ENCODE assay signal across 8 cellular contexts in the genomic region with DNA sequence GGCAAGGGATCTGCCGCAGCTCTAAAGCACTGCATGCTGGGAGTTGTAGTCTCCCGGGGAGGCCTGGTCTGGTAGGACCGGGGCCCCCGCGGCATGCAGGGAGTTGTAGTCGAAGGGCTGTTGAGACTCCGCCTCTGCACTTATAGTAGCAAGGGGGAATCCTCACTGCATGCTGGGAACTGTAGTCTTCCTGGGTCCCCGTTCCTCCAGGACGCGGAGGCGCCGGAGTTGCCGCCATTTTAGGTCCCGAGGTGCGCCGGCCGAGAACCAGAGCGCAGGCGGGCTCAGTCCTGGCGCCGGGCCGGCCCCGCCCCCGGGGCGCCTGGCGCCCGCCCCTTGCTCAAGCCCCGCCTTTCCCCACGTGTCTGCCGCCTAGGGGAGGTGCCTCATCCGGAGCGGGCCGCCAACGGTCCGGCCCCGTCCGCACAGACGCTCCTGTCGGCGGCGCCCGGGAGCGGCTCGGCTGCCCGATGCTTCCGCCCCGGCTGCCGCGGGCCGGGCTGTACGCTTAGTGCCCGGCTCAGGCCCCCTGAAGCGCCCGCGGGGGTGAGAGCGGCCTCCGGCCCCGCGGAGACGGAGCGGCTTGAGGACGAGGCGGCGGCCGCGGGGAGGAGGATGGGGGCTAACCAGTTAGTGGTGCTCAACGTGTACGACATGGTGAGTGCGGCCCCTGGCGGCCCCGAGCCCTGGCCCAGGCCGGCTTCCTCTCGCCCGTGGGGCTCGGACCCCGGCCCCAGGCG. TPM values are rescaled to one million over a fixed set of nuclear protein-coding genes. Genes with fewer than 3 reads are reported as not detected.
A peak's percentile ranks its signal among the peaks of the same experiment; 100 is the strongest.
DNase-seq lines count a peak whose midpoint lies in the region; ATAC-seq and TF ChIP-seq lines count a peak whose summit lies in the region.

A gene (plus strand): TSS at position 428 of the 740 bp plus-strand sequence. CDS start 188 bp downstream, at position 616.

- H3K9me3 ChIP-seq in gastroesophageal sphincter (no peaks in the 10 kb centered on the region), neutrophil (no peaks in the 10 kb centered on the region)

- intact Hi-C loops in activated naive CD4-positive, alpha-beta T cell treated with anti-CD3 and anti-CD28 coated beads for 36 hours (cut with micrococcal nuclease): loop anchor here (1.0 to 10.0 kb wide), 13 partner anchors 50 to 1912 kb away; a partner anchor contains a TSS

- peak within 1 kb of the TSS; percentile 87 to 96 (median 95) for H3K27ac ChIP-seq in gastroesophageal sphincter
- peak within 1 kb of the TSS; percentile 93 for H3K27ac ChIP-seq in neutrophil
- H3K27ac ChIP-seq in substantia nigra (ENCODE audit: low read depth, low read length, poor library complexity, severe bottlenecking): peak within 1 kb of the TSS; percentile 85

- TF ChIP-seq POLR2A in gastroesophageal sphincter (IDR thresholded peaks at IDR 0.05): peak; percentile 97 to 98

- H3K9me3 Mint-ChIP-seq in HFFc6: no peaks in the 10 kb centered on the region
- H3K9me3 Mint-ChIP-seq in activated naive CD4-positive, alpha-beta T cell treated with anti-CD3 and anti-CD28 coated beads for 36 hours: no peaks in the 10 kb centered on the region

- peaks cover 1% of the 10 kb centered on the region for H3K27me3 Mint-ChIP-seq in HFFc6 (ENCODE audit: insufficient read depth)
- no peaks in the 10 kb centered on the region for H3K27me3 Mint-ChIP-seq in activated naive CD4-positive, alpha-beta T cell treated with anti-CD3 and anti-CD28 coated beads for 36 hours (ENCODE audit: low read depth)

- peaks cover 0 to 46% (median 8%) of the 10 kb centered on the region in 3 donors for H3K4me1 ChIP-seq in gastroesophageal sphincter
- peaks cover 26 to 29% of the 10 kb centered on the region in 2 experiments for H3K4me1 ChIP-seq in neutrophil (ENCODE audit: control insufficient read depth in 1 of 2, insufficient read depth in 1 of 2, low read depth in 1 of 2, low read length in 1 of 2)

- ATAC-seq in gastroesophageal sphincter: peak; percentile 98

- peak within 1 kb of the TSS; percentile 49; the same call in 1 of the 2 replicates for H3K27ac Mint-ChIP-seq in HFFc6
- H3K27ac Mint-ChIP-seq in activated naive CD4-positive, alpha-beta T cell treated with anti-CD3 and anti-CD28 coated beads for 36 hours: peak within 1 kb of the TSS; percentile 88

- 0% methylated on average over 2 of the region's 77 CpGs; no CpG with 5 or more reads in 1 of the 2 donors for WGBS in gastroesophageal sphincter (ENCODE audit: low coverage in 1 of 2), 2 donors

- H3K4me1 Mint-ChIP-seq in HFFc6 (ENCODE audit: low read depth): peaks cover 9% of the 10 kb centered on the region
- H3K4me1 Mint-ChIP-seq in activated naive CD4-positive, alpha-beta T cell treated with anti-CD3 and anti-CD28 coated beads for 36 hours (ENCODE audit: low read depth): peaks cover 18% of the 10 kb centered on the region

- DNase-seq in HFFc6 (peak; percentile 99), NAMALWA (ENCODE audit: low spot score) (peak; percentile 99), SK-N-DZ (ENCODE audit: low spot score) (peak; percentile 99), substantia nigra (lab: John Stamatoyannopoulos, UW) (peak; percentile 90 to 100 (median 98))
- peak; percentile 99 for DNase-seq in activated naive CD4-positive, alpha-beta T cell treated with anti-CD3 and anti-CD28 coated beads for 36 hours

- H3K4me3 ChIP-seq in GM08714 (ENCODE audit: low read length): peak within 1 kb of the TSS; percentile 84
- H3K4me3 ChIP-seq in gastroesophageal sphincter: peak within 1 kb of the TSS; percentile 73 to 83
- H3K4me3 ChIP-seq in neutrophil (ENCODE audit: low read depth in 1 of 2, low read length in 1 of 2): peak within 1 kb of the TSS; percentile 78 to 91

- peaks cover 10% of the 10 kb centered on the region for H3K36me3 Mint-ChIP-seq in HFFc6 (ENCODE audit: low read depth)
- H3K36me3 Mint-ChIP-seq in activated naive CD4-positive, alpha-beta T cell treated with anti-CD3 and anti-CD28 coated beads for 36 hours (ENCODE audit: low read depth): peaks cover 11% of the 10 kb centered on the region

- H3K4me3 Mint-ChIP-seq in HFFc6: peak within 1 kb of the TSS; percentile 89
- H3K4me3 Mint-ChIP-seq in activated naive CD4-positive, alpha-beta T cell treated with anti-CD3 and anti-CD28 coated beads for 36 hours: peak within 1 kb of the TSS; percentile 82

- H3K36me3 ChIP-seq in gastroesophageal sphincter (peaks cover 0 to 4% of the 10 kb centered on the region in 2 donors), neutrophil (no peaks in the 10 kb centered on the region)

- H3K27me3 ChIP-seq in gastroesophageal sphincter (no peaks in the 10 kb centered on the region), neutrophil (no peaks in the 10 kb centered on the region)

- no peak for TF ChIP-seq EP300 in gastroesophageal sphincter (IDR thresholded peaks at IDR 0.05)

- TF ChIP-seq CTCF in HFFc6 (IDR thresholded peaks at IDR 0.05) (peak; percentile 77), gastroesophageal sphincter (IDR thresholded peaks at IDR 0.05) (peak; percentile 31 to 75 (median 72)), neutrophil (IDR thresholded peaks at IDR 0.05) (peak; percentile 93)

- CTCF ChIA-PET in activated naive CD4-positive, alpha-beta T cell treated with anti-CD3 and anti-CD28 coated beads for 36 hours (lab: Charles Lee): interaction anchor here (0.7 to 1.7 kb wide), 4 partner anchors 42 to 148 kb away, joined by 3 to 6 read pairs (median 4); no protein-coding TSS in a partner anchor

RNA-seq across cellular contexts. Expression of the gene that starts here (rescaled TPM):
- total RNA-seq in HFFc6 (2021; fragmentation: NEBNext Ultra II Directional; extraction: Animal tissue kit (Norgen Biotek cat#: 25700)): 10 to 100 TPM; 23.5 to 32.3 (median 28.0) TPM
- polyA plus RNA-seq in SK-N-DZ (2014; cell fraction: cytosol; rRNA removed): 31.7 and 32.7 TPM in 2 replicates
- polyA plus RNA-seq in SK-N-DZ (2014; cell fraction: nucleus; rRNA removed): 22.8 and 24.7 TPM in 2 replicates
- total RNA-seq in activated naive CD4-positive, alpha-beta T cell treated with anti-CD3 and anti-CD28 coated beads for 36 hours: 10 to 100 TPM; 31.7 to 32.5 TPM
- total RNA-seq in gastroesophageal sphincter: 10 to 100 TPM; 38.5 to 56.3 (median 41.1) TPM

Comparison
In these comparisons a context has a peak if more than half of its experiments do, and no peak if none do; other contexts are left out.
1. Peak in every context shown above with its lines: DNase-seq, ATAC-seq, H3K4me3 ChIP-seq and H3K27ac ChIP-seq.